8 cellular contexts compared by ENCODE assay signal in the genomic region with DNA sequence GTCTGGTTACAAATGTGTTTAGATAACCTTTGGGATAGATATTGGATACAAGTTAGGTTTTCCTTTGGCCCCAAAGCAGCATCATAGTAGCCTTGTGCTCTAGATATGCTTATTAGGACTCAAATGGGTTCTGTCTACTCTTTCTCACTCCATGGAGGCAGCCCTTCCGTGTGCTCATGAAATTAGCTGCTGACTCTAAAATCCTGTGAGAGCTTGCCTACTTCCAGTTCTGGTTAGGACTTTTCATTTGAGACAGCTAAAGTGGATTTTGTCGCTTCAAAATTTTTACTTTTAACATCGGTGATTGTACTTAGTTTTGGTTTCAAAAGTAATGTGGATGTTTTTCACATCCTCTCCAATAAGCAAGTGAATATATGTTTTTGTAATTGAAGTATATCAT. TPM values are rescaled to one million over a fixed set of nuclear protein-coding genes. Genes with fewer than 3 reads are reported as not detected.
DNase-seq lines count a peak whose midpoint lies in the region; ATAC-seq and TF ChIP-seq lines count a peak whose summit lies in the region.

No MANE protein-coding gene starts in this region.

- H4K91ac ChIP-seq in mesenchymal stem cell (ENCODE audit: low read length) = no peak overlapping the region

- ATAC-seq in heart left ventricle (no peak), Right ventricle myocardium superior (ENCODE audit: poor library complexity) (no peak), upper lobe of right lung (no peak), GM19452 (IDR thresholded peaks at IDR 0.05; ENCODE audit: unreplicated experiment) (no peak), GM19467 (IDR thresholded peaks at IDR 0.05; ENCODE audit: unreplicated experiment) (no peak)

- no peak for TF ChIP-seq POLR2A in heart left ventricle (IDR thresholded peaks at IDR 0.05)
- TF ChIP-seq POLR2A in breast epithelium (IDR thresholded peaks at IDR 0.05) = no peak

- no peak overlapping the region for H4K8ac ChIP-seq in mesenchymal stem cell (ENCODE audit: low read length)

- H3K36me3 ChIP-seq in heart left ventricle = peaks cover 0 to 55% (median 50%) of the 10 kb centered on the region in 9 donors
- no peaks in the 10 kb centered on the region for H3K36me3 ChIP-seq in breast epithelium
- H3K36me3 ChIP-seq in mesenchymal stem cell (ENCODE audit: control insufficient read depth in 1 of 2, insufficient read depth in 2 of 2, low read depth in 1 of 2, low read length in 2 of 2) = peaks cover 7 to 46% of the 10 kb centered on the region in 2 experiments
- H3K36me3 ChIP-seq in upper lobe of right lung = peaks cover 48% of the 10 kb centered on the region

- H3K27ac ChIP-seq in heart left ventricle (peak overlapping the region in 11 of 12 donors; percentile 91 to 99 (median 97)), breast epithelium (peak overlapping the region; percentile 97 to 99), mesenchymal stem cell (ENCODE audit: low read length, poor library complexity, severe bottlenecking) (peak overlapping the region; percentile 90), upper lobe of right lung (peak overlapping the region; percentile 91)

- H2BK15ac ChIP-seq in mesenchymal stem cell (ENCODE audit: low read depth, poor library complexity, severe bottlenecking) = no peak overlapping the region

- no peak for DNase-seq in heart left ventricle
- DNase-seq in Right ventricle myocardium superior = no peak
- no peak for DNase-seq in breast epithelium (ENCODE audit: low spot score in 2 of 2)
- no peak for DNase-seq in mesenchymal stem cell
- no peak for DNase-seq in upper lobe of right lung
- DNase-seq in UCSD-AML1 (lab: John Stamatoyannopoulos, UW; ENCODE audit: unreplicated experiment) = no peak

- no peak overlapping the region for H3K23ac ChIP-seq in mesenchymal stem cell (ENCODE audit: low read length in 2 of 2)

- H3K79me1 ChIP-seq in mesenchymal stem cell (replicated peaks; ENCODE audit: low read length, poor library complexity, severe bottlenecking) = peaks cover 4% of the 10 kb centered on the region

- H2AK5ac ChIP-seq in mesenchymal stem cell (ENCODE audit: low read length, severe bottlenecking) = no peak overlapping the region

- intact Hi-C loops in heart left ventricle (cut with DNase I) = loop anchor here in 8 of 10 donors (2.0 to 10.0 kb wide), 5 partner anchors 88 to 852 kb away; a partner anchor contains a TSS
- intact Hi-C loops in Right ventricle myocardium superior (cut with DNase I) = loop anchor here (10.0 kb wide), 1 partner anchor 110 kb away; no protein-coding TSS in a partner anchor
- intact Hi-C loops in breast epithelium (cut with DNase I; ENCODE audit: low total_unique reads) = no loop called here
- intact Hi-C loops in upper lobe of right lung (cut with DNase I) = no loop called here

- H3K4me3 ChIP-seq in heart left ventricle (peak overlapping the region; percentile 61 to 96 (median 88)), breast epithelium (peak overlapping the region; percentile 56 to 91 (median 84)), mesenchymal stem cell (ENCODE audit: insufficient read depth in 1 of 2, low read depth in 1 of 2, low read length in 2 of 2) (peak overlapping the region in 1 of 2 experiments; percentile 94), upper lobe of right lung (peak overlapping the region; percentile 86)

- H2BK5ac ChIP-seq in mesenchymal stem cell (ENCODE audit: low read depth, low read length, poor library complexity, severe bottlenecking) = no peak overlapping the region

- peaks cover 4 to 73% (median 54%) of the 10 kb centered on the region in 12 donors for H3K4me1 ChIP-seq in heart left ventricle
- peaks cover 0 to 16% of the 10 kb centered on the region in 2 donors for H3K4me1 ChIP-seq in breast epithelium
- peaks cover 9% of the 10 kb centered on the region for H3K4me1 ChIP-seq in mesenchymal stem cell (ENCODE audit: control insufficient read depth, insufficient read depth, low read depth, low read length)
- H3K4me1 ChIP-seq in upper lobe of right lung = peaks cover 59% of the 10 kb centered on the region

- 42 to 49% (median 47%) methylated on average over 3 of the region's 3 CpGs for WGBS in heart left ventricle, 4 donors
- 61% methylated on average over 3 of the region's 3 CpGs for WGBS in mesenchymal stem cell

- TF ChIP-seq CTCF in heart left ventricle (IDR thresholded peaks at IDR 0.05) (no peak), breast epithelium (IDR thresholded peaks at IDR 0.05) (no peak), upper lobe of right lung (IDR thresholded peaks at IDR 0.05) (no peak)

- H3K4me2 ChIP-seq in mesenchymal stem cell (ENCODE audit: low read length, poor library complexity, severe bottlenecking) = peak overlapping the region; percentile 90

- peak overlapping the region in 1 of 2 experiments; percentile 41 for H3K14ac ChIP-seq in mesenchymal stem cell (ENCODE audit: low read length in 2 of 2)

- no peak overlapping the region for H2AFZ ChIP-seq in mesenchymal stem cell (ENCODE audit: low read depth, low read length)

- peak overlapping the region; percentile 98 for H3K9ac ChIP-seq in mesenchymal stem cell (ENCODE audit: low read length)

- H3K18ac ChIP-seq in mesenchymal stem cell (ENCODE audit: low read depth in 1 of 2, low read length in 2 of 2) = no peak overlapping the region

- H3K9me3 ChIP-seq in heart left ventricle (no peaks in the 10 kb centered on the region), breast epithelium (no peaks in the 10 kb centered on the region), mesenchymal stem cell (ENCODE audit: control insufficient read depth, low read length) (no peaks in the 10 kb centered on the region), upper lobe of right lung (no peaks in the 10 kb centered on the region)

- H3K27me3 ChIP-seq in heart left ventricle (no peaks in the 10 kb centered on the region), breast epithelium (no peaks in the 10 kb centered on the region), mesenchymal stem cell (ENCODE audit: control insufficient read depth in 1 of 2, insufficient read depth in 1 of 2, low read length in 2 of 2) (no peaks in the 10 kb centered on the region), upper lobe of right lung (no peaks in the 10 kb centered on the region)

- H2BK120ac ChIP-seq in mesenchymal stem cell (ENCODE audit: low read depth, low read length) = no peak overlapping the region

- H2BK12ac ChIP-seq in mesenchymal stem cell (ENCODE audit: low read length in 2 of 2) = no peak overlapping the region

- no peak overlapping the region for H3K4ac ChIP-seq in mesenchymal stem cell (ENCODE audit: low read depth in 1 of 2, low read length in 2 of 2)

RNA-seq across cellular contexts. Expression of a gene that starts 1.6 kb away (rescaled TPM):
- total RNA-seq in heart left ventricle = 100 to 1,000 TPM in 8 of 9 donors, 10 to 100 TPM in 1; 97.0 to 221 (median 160) TPM
- 100 to 1,000 TPM in 1 of 2 donors, 10 to 100 TPM in 1; 30.5 to 163 TPM for polyA plus RNA-seq in heart left ventricle
- total RNA-seq in Right ventricle myocardium superior = 145 TPM
- total RNA-seq in breast epithelium = 100 to 1,000 TPM; 119 to 188 (median 141) TPM
- 149 TPM for polyA plus RNA-seq in mesenchymal stem cell (2013, experiment 1 of 2)
- 153 TPM for polyA plus RNA-seq in mesenchymal stem cell (2013, experiment 2 of 2)
- total RNA-seq in upper lobe of right lung = 184 TPM

Comparison
In these comparisons a context has a peak if more than half of its experiments do, and no peak if none do; other contexts are left out.
1. intact Hi-C loops: an anchor here in heart left ventricle (2.0 to 10.0 kb wide) and Right ventricle myocardium superior (10.0 kb wide); none called in breast epithelium and upper lobe of right lung.